In genomic region chr20:58891076-58891685, GRCh38 we compare ENCODE assay signal across 8 cellular contexts. TPM values are rescaled to one million over a fixed set of nuclear protein-coding genes. Genes with fewer than 3 reads are reported as not detected.
DNase-seq lines count a peak whose midpoint lies in the region; ATAC-seq, FAIRE-seq and TF ChIP-seq lines count a peak whose summit lies in the region.

No MANE protein-coding gene starts in this region.

- peaks cover 41% of the 10 kb centered on the region for H3K4me1 Mint-ChIP-seq in dendritic cell treated with granulocyte-macrophage colony-stimulating factor and Interleukin-4, amounts not matched to agents 40 ng/mL and 50 ng/mL, for 4 days (ENCODE audit: low read depth)

- DNase-seq in DMS153 (lab: John Stamatoyannopoulos, UW) (peak; percentile 55), H54 (ENCODE audit: insufficient read length, low spot score) (peak; percentile 56), NCI-H2107 treated with DMSO at 0.1 percent for 48 hours (lab: John Stamatoyannopoulos, UW; ENCODE audit: unreplicated experiment) (peak; percentile 17), lung (ENCODE audit: low spot score) (peak; percentile 68)
- peak; percentile 44 to 55 for DNase-seq in activated CD4-positive, alpha-beta T cell treated with anti-CD3 and anti-CD28 coated beads, Interleukin-2, amount 50 U/mL, for 24 hours (ENCODE audit: low read depth in 1 of 2, low spot score in 1 of 2)
- DNase-seq in stimulated activated CD4-positive, alpha-beta T cell treated with anti-CD3 and anti-CD28 coated beads, TNF-alpha, amount 100 ng/mL, for 4 hours (ENCODE audit: low read depth in 3 of 3): peak; percentile 64 to 71 (median 64)

- H3K4me1 ChIP-seq in lung (ENCODE audit: control insufficient read depth in 2 of 2, insufficient read depth in 2 of 2, low read length in 2 of 2): peaks cover 5 to 15% of the 10 kb centered on the region in 2 donors

- FAIRE-seq in H54 (lab: Jason Lieb, UNC): no peak

- peak overlapping the region; percentile 98 to 99 for H3K27ac ChIP-seq in lung (ENCODE audit: low read depth in 1 of 2, low read length in 1 of 2)

- peak overlapping the region; percentile 96 for H3K4me3 Mint-ChIP-seq in dendritic cell treated with granulocyte-macrophage colony-stimulating factor and Interleukin-4, amounts not matched to agents 40 ng/mL and 50 ng/mL, for 4 days

- H3K27me3 ChIP-seq in lung (ENCODE audit: control insufficient read depth, insufficient read depth): no peaks in the 10 kb centered on the region

- no peak for TF ChIP-seq CTCF in lung (IDR thresholded peaks at IDR 0.05; ENCODE audit: control extremely low read depth, extremely low read depth)

- H3K36me3 Mint-ChIP-seq in dendritic cell treated with granulocyte-macrophage colony-stimulating factor and Interleukin-4, amounts not matched to agents 40 ng/mL and 50 ng/mL, for 4 days (ENCODE audit: low read depth): peaks cover 33% of the 10 kb centered on the region

- TF ChIP-seq POLR2A in H54 (IDR thresholded peaks at IDR 0.05; ENCODE audit: low read depth, low read length): peak; percentile 76

- 0 to 1% methylated on average over 28 to 96 of the region's 99 CpGs for WGBS in lung, 2 donors

- no peaks in the 10 kb centered on the region for H3K9me3 ChIP-seq in lung (ENCODE audit: control insufficient read depth in 2 of 2, insufficient read depth in 1 of 2, low read length in 1 of 2)

- peak overlapping the region; percentile 97 for H3K27ac Mint-ChIP-seq in dendritic cell treated with granulocyte-macrophage colony-stimulating factor and Interleukin-4, amounts not matched to agents 40 ng/mL and 50 ng/mL, for 4 days

- H3K27me3 Mint-ChIP-seq in dendritic cell treated with granulocyte-macrophage colony-stimulating factor and Interleukin-4, amounts not matched to agents 40 ng/mL and 50 ng/mL, for 4 days: peaks cover 7% of the 10 kb centered on the region

- H3K4me3 ChIP-seq in lung: peak overlapping the region; percentile 85

- ATAC-seq in lung (ENCODE audit: insufficient read depth, low FRiP score) (peak; percentile 58), HG03469 (IDR thresholded peaks at IDR 0.05; ENCODE audit: unreplicated experiment) (no peak)

- H3K9me3 Mint-ChIP-seq in dendritic cell treated with granulocyte-macrophage colony-stimulating factor and Interleukin-4, amounts not matched to agents 40 ng/mL and 50 ng/mL, for 4 days: no peaks in the 10 kb centered on the region

- intact Hi-C loops in dendritic cell treated with granulocyte-macrophage colony-stimulating factor and Interleukin-4, amounts not matched to agents 40 ng/mL and 50 ng/mL, for 4 days (cut with micrococcal nuclease): loop anchor here (2.0 to 5.0 kb wide), 3 partner anchors 91 to 240 kb away; partner anchors contain the start of genes ATP5F1E, NELFCD and STX16

- H3K36me3 ChIP-seq in lung (ENCODE audit: control insufficient read depth in 2 of 2, insufficient read depth in 2 of 2, low read length in 2 of 2): no peaks in the 10 kb centered on the region

RNA-seq across cellular contexts. Expression of gene GNAS, which starts 38.7 kb away (rescaled TPM):
- total RNA-seq in lung: 1,000 to 10,000 TPM in 1 of 2 donors, 100 to 1,000 TPM in 1; 763 to 1,010 TPM
- 1,000 to 10,000 TPM in 1 of 2 donors, 100 to 1,000 TPM in 1; 638 to 1,238 TPM for polyA plus RNA-seq in lung

RNA-seq across cellular contexts. Expression of gene GNAS-AS1, which starts 40.5 kb away (rescaled TPM):
- total RNA-seq in lung: 1 to 10 TPM in 1 of 2 donors, under 1 TPM in 1; 0.80 to 1.9 TPM
- under 1 TPM; 0.07 to 0.69 TPM for polyA plus RNA-seq in lung

Comparison
In these comparisons a context has a peak if more than half of its experiments do, and no peak if none do; other contexts are left out.
1. DNase-seq: peak in every context shown above with its lines; median percentile 68 in lung; 64 in stimulated activated CD4-positive, alpha-beta T cell treated with anti-CD3 and anti-CD28 coated beads, TNF-alpha, amount 100 ng/mL, for 4 hours; 56 in H54; 55 in DMS153; 50 in activated CD4-positive, alpha-beta T cell treated with anti-CD3 and anti-CD28 coated beads, Interleukin-2, amount 50 U/mL, for 24 hours; 17 in NCI-H2107 treated with DMSO at 0.1 percent for 48 hours.